14 cellular contexts compared by ENCODE assay signal in genomic region chr20:36932476-36933426, GRCh38. TPM values are rescaled to one million over a fixed set of nuclear protein-coding genes. Genes with fewer than 3 reads are reported as not detected.
DNase-seq lines count a peak whose midpoint lies in the region; ATAC-seq and TF ChIP-seq lines count a peak whose summit lies in the region.
"Had no signal": no experiment of that assay in that cellular context is flagged by ENCODE, and none has a peak within 500 bp of the region (broad histone marks: within the 10 kb centered on the region; RNA-seq: fewer than 3 reads in every experiment).

No MANE protein-coding gene starts in this region.

- no peak overlapping the region for H3K4me2 ChIP-seq in neural progenitor cell
- H3K4me2 ChIP-seq: BLaER1 treated with 17β-estradiol and CSF1 and Interleukin-3, amounts not matched to agents 10 nM and 100 nM had no signal

- H2AFZ ChIP-seq in neural progenitor cell (replicated peaks), result no peak overlapping the region

- H3K9me3 Mint-ChIP-seq in stimulated activated naive CD8-positive, alpha-beta T cell treated with anti-CD3 and anti-CD28 coated beads, Interleukin-15, Interleukin-2, amounts not matched to agents 100 ng/mL and 50 ng/mL, for 24 hours, result no peaks in the 10 kb centered on the region
- H3K9me3 Mint-ChIP-seq in stimulated activated naive CD8-positive, alpha-beta T cell treated with anti-CD3 and anti-CD28 coated beads, Interleukin-15, amount 100 ng/mL, for 72 hours, result no peaks in the 10 kb centered on the region
- H3K9me3 Mint-ChIP-seq in activated naive CD4-positive, alpha-beta T cell treated with anti-CD3 and anti-CD28 coated beads, Interleukin-2, amount 50 U/mL, for 72 hours, result no peaks in the 10 kb centered on the region
- H3K9me3 Mint-ChIP-seq in immature natural killer cell (no peaks in the 10 kb centered on the region), neural progenitor cell (no peaks in the 10 kb centered on the region)

- H3K27me3 ChIP-seq in dorsolateral prefrontal cortex (no peaks in the 10 kb centered on the region), neural progenitor cell (no peaks in the 10 kb centered on the region)
- H3K27me3 ChIP-seq: BLaER1 treated with 17β-estradiol and CSF1 and Interleukin-3, amounts not matched to agents 10 nM and 100 nM had no signal

- H3K4me1 Mint-ChIP-seq in stimulated activated naive CD8-positive, alpha-beta T cell treated with anti-CD3 and anti-CD28 coated beads, Interleukin-15, Interleukin-2, amounts not matched to agents 100 ng/mL and 50 ng/mL, for 24 hours (ENCODE audit: low read depth), result peaks cover 56% of the 10 kb centered on the region
- peaks cover 61% of the 10 kb centered on the region for H3K4me1 Mint-ChIP-seq in stimulated activated naive CD8-positive, alpha-beta T cell treated with anti-CD3 and anti-CD28 coated beads, Interleukin-15, amount 100 ng/mL, for 72 hours
- H3K4me1 Mint-ChIP-seq in immature natural killer cell (peaks cover 59 to 73% of the 10 kb centered on the region in 2 donors), neural progenitor cell (no peaks in the 10 kb centered on the region)

- no peaks in the 10 kb centered on the region for H3K27me3 Mint-ChIP-seq in stimulated activated naive CD8-positive, alpha-beta T cell treated with anti-CD3 and anti-CD28 coated beads, Interleukin-15, Interleukin-2, amounts not matched to agents 100 ng/mL and 50 ng/mL, for 24 hours
- no peaks in the 10 kb centered on the region for H3K27me3 Mint-ChIP-seq in stimulated activated naive CD8-positive, alpha-beta T cell treated with anti-CD3 and anti-CD28 coated beads, Interleukin-15, amount 100 ng/mL, for 72 hours
- H3K27me3 Mint-ChIP-seq in immature natural killer cell (ENCODE audit: low read depth in 3 of 3) (peaks cover 0 to 3% (median 0%) of the 10 kb centered on the region in 3 donors), neural progenitor cell (ENCODE audit: insufficient read depth, low read depth) (no peaks in the 10 kb centered on the region)

- H4K20me1 ChIP-seq in neural progenitor cell (ENCODE audit: low read depth), result no peaks in the 10 kb centered on the region

- no peaks in the 10 kb centered on the region for H3K36me3 ChIP-seq in neural progenitor cell

- no peak for DNase-seq in stimulated activated naive CD8-positive, alpha-beta T cell treated with anti-CD3 and anti-CD28 coated beads, Interleukin-15, amount 100 ng/mL, for 72 hours
- no peak for DNase-seq in activated naive CD4-positive, alpha-beta T cell treated with anti-CD3 and anti-CD28 coated beads, Interleukin-2, amount 50 U/mL, for 72 hours (ENCODE audit: low spot score in 2 of 2)
- no peak for DNase-seq in immature natural killer cell
- DNase-seq in dorsolateral prefrontal cortex, result no peak
- no peak for DNase-seq in neural progenitor cell (ENCODE audit: low spot score)
- no peak for DNase-seq in DMS153 treated with DMSO at 0.1 percent for 48 hours (lab: John Stamatoyannopoulos, UW; ENCODE audit: unreplicated experiment)
- DNase-seq: left colon, NCI-H1436, NCI-H524 treated with DMSO at 0.1 percent for 48 hours had no signal

- no peaks in the 10 kb centered on the region for H3K4me1 ChIP-seq in neural progenitor cell

- intact Hi-C loops in dorsolateral prefrontal cortex (cut with DNase I), result no loop called here

- no peaks in the 10 kb centered on the region for H3K9me3 ChIP-seq in neural progenitor cell (ENCODE audit: low read depth)
- H3K9me3 ChIP-seq: BLaER1 treated with 17β-estradiol and CSF1 and Interleukin-3, amounts not matched to agents 10 nM and 100 nM had no signal

- no peaks in the 10 kb centered on the region for H3F3A ChIP-seq in neural progenitor cell (ENCODE audit: low read depth)

- H3K4me3 ChIP-seq in dorsolateral prefrontal cortex, result no peak overlapping the region
- no peak overlapping the region for H3K4me3 ChIP-seq in neural progenitor cell
- H3K4me3 ChIP-seq: BLaER1 treated with 17β-estradiol and CSF1 and Interleukin-3, amounts not matched to agents 10 nM and 100 nM had no signal

- no peaks in the 10 kb centered on the region for H3K79me2 ChIP-seq in neural progenitor cell (ENCODE audit: low read depth)

- no peak overlapping the region for H3K9ac ChIP-seq in neural progenitor cell
- H3K9ac ChIP-seq: BLaER1 treated with 17β-estradiol and CSF1 and Interleukin-3, amounts not matched to agents 10 nM and 100 nM had no signal

- H3K36me3 Mint-ChIP-seq in stimulated activated naive CD8-positive, alpha-beta T cell treated with anti-CD3 and anti-CD28 coated beads, Interleukin-15, Interleukin-2, amounts not matched to agents 100 ng/mL and 50 ng/mL, for 24 hours (ENCODE audit: low read depth), result peaks cover 49% of the 10 kb centered on the region
- peaks cover 6 to 32% of the 10 kb centered on the region in 2 donors for H3K36me3 Mint-ChIP-seq in activated naive CD4-positive, alpha-beta T cell treated with anti-CD3 and anti-CD28 coated beads, Interleukin-2, amount 50 U/mL, for 72 hours
- H3K36me3 Mint-ChIP-seq in immature natural killer cell, result peaks cover 34 to 52% (median 38%) of the 10 kb centered on the region in 3 donors
- no peaks in the 10 kb centered on the region for H3K36me3 Mint-ChIP-seq in neural progenitor cell

- ATAC-seq in stimulated activated naive CD8-positive, alpha-beta T cell treated with anti-CD3 and anti-CD28 coated beads, Interleukin-15, amount 100 ng/mL, for 72 hours, result no peak
- no peak for ATAC-seq in activated naive CD4-positive, alpha-beta T cell treated with anti-CD3 and anti-CD28 coated beads, Interleukin-2, amount 50 U/mL, for 72 hours
- no peak for ATAC-seq in HG03342 (IDR thresholded peaks at IDR 0.05; ENCODE audit: unreplicated experiment)
- ATAC-seq: left colon had no signal

- no peak overlapping the region for H3K4me3 Mint-ChIP-seq in stimulated activated naive CD8-positive, alpha-beta T cell treated with anti-CD3 and anti-CD28 coated beads, Interleukin-15, Interleukin-2, amounts not matched to agents 100 ng/mL and 50 ng/mL, for 24 hours
- H3K4me3 Mint-ChIP-seq in stimulated activated naive CD8-positive, alpha-beta T cell treated with anti-CD3 and anti-CD28 coated beads, Interleukin-15, amount 100 ng/mL, for 72 hours, result no peak overlapping the region
- H3K4me3 Mint-ChIP-seq in immature natural killer cell (peak overlapping the region in 3 of 5 donors; percentile 8 to 57 (median 9)), neural progenitor cell (no peak overlapping the region)

- TF ChIP-seq CTCF in dorsolateral prefrontal cortex (IDR thresholded peaks at IDR 0.05 in 54 of 56, conservative IDR thresholded peaks at IDR 0.05 in 2 of 56; ENCODE audit: low read depth in 1 of 56, partially characterized antibody in 56 of 56) (no peak), neural progenitor cell (IDR thresholded peaks at IDR 0.05) (no peak)

- no peak overlapping the region for H3K27ac ChIP-seq in dorsolateral prefrontal cortex
- H3K27ac ChIP-seq in neural progenitor cell, result no peak overlapping the region
- H3K27ac ChIP-seq: BLaER1 treated with 17β-estradiol and CSF1 and Interleukin-3, amounts not matched to agents 10 nM and 100 nM; RWPE1 had no signal

- H3K27ac Mint-ChIP-seq in stimulated activated naive CD8-positive, alpha-beta T cell treated with anti-CD3 and anti-CD28 coated beads, Interleukin-15, Interleukin-2, amounts not matched to agents 100 ng/mL and 50 ng/mL, for 24 hours, result peak overlapping the region; percentile 75
- peak overlapping the region in 1 of 2 donors; percentile 78 for H3K27ac Mint-ChIP-seq in stimulated activated naive CD8-positive, alpha-beta T cell treated with anti-CD3 and anti-CD28 coated beads, Interleukin-15, amount 100 ng/mL, for 72 hours
- H3K27ac Mint-ChIP-seq in activated naive CD4-positive, alpha-beta T cell treated with anti-CD3 and anti-CD28 coated beads, Interleukin-2, amount 50 U/mL, for 72 hours, result peak overlapping the region; percentile 44 to 78
- H3K27ac Mint-ChIP-seq in immature natural killer cell, result peak overlapping the region; percentile 73 to 95 (median 86)
- no peak overlapping the region for H3K27ac Mint-ChIP-seq in neural progenitor cell

RNA-seq across cellular contexts. Expression of gene SAMHD1, which starts 18.8 kb away (rescaled TPM):
- 10 to 100 TPM; 50.2 to 56.3 TPM for total RNA-seq in activated naive CD4-positive, alpha-beta T cell treated with anti-CD3 and anti-CD28 coated beads, Interleukin-2, amount 50 U/mL, for 72 hours
- polyA plus RNA-seq in immature natural killer cell, result 100 to 1,000 TPM; 202 to 354 (median 297) TPM
- total RNA-seq in dorsolateral prefrontal cortex (100 to 1,000 TPM in 2 of 120 experiments, 10 to 100 TPM in 118; 27.8 to 103 (median 50.8) TPM), neural progenitor cell (ENCODE audit: low replicate concordance) (12.2 and 29.0 TPM in 2 replicates)

RNA-seq across cellular contexts. Expression of gene TLDC2, which starts 56.8 kb away (rescaled TPM):
- total RNA-seq in activated naive CD4-positive, alpha-beta T cell treated with anti-CD3 and anti-CD28 coated beads, Interleukin-2, amount 50 U/mL, for 72 hours, result not detected
- polyA plus RNA-seq in immature natural killer cell, result under 1 TPM in 2 of 3 donors, not detected in 1; 0.38 to 0.55 TPM
- total RNA-seq in dorsolateral prefrontal cortex, result under 1 TPM in 4 of 120 experiments, not detected in 116; 0.32 to 0.57 (median 0.38) TPM
- 2.4 and 3.8 TPM in 2 replicates for total RNA-seq in neural progenitor cell (ENCODE audit: low replicate concordance)
- total RNA-seq: glomerular endothelial cell had no signal

Comparison
In these comparisons a context has a peak if more than half of its experiments do, and no peak if none do; other contexts are left out.
1. H3K4me3 Mint-ChIP-seq: peak in immature natural killer cell (3 of 5); none in stimulated activated naive CD8-positive, alpha-beta T cell treated with anti-CD3 and anti-CD28 coated beads, Interleukin-15, Interleukin-2, amounts not matched to agents 100 ng/mL and 50 ng/mL, for 24 hours (single experiment), stimulated activated naive CD8-positive, alpha-beta T cell treated with anti-CD3 and anti-CD28 coated beads, Interleukin-15, amount 100 ng/mL, for 72 hours (0 of 2) and neural progenitor cell (single experiment).